ENCODE assay signal across 8 cellular contexts in genomic region chr2:176187306-176188217, GRCh38. TPM values are rescaled to one million over a fixed set of nuclear protein-coding genes. Genes with fewer than 3 reads are reported as not detected.
DNase-seq lines count a peak whose midpoint lies in the region; ATAC-seq, FAIRE-seq and TF ChIP-seq lines count a peak whose summit lies in the region.

No MANE protein-coding gene starts in this region.

- peaks cover 20% of the 10 kb centered on the region for H3K4me1 Mint-ChIP-seq in activated naive CD8-positive, alpha-beta T cell treated with anti-CD3 and anti-CD28 coated beads, Interleukin-2, amount 50 U/mL, for 24 hours

- DNase-seq in COLO668 (lab: John Stamatoyannopoulos, UW; ENCODE audit: unreplicated experiment), result peak; percentile 38
- no peak for DNase-seq in activated naive CD8-positive, alpha-beta T cell treated with anti-CD3 and anti-CD28 coated beads, Interleukin-2, amount 50 U/mL, for 24 hours
- peak; percentile 77 for DNase-seq in left kidney (ENCODE audit: low read depth, low spot score)
- no peak for DNase-seq in GM12892 (ENCODE audit: insufficient read length)

- no peaks in the 10 kb centered on the region for H3K36me3 Mint-ChIP-seq in activated naive CD8-positive, alpha-beta T cell treated with anti-CD3 and anti-CD28 coated beads, Interleukin-2, amount 50 U/mL, for 24 hours (ENCODE audit: low read depth)

- peaks cover 79% of the 10 kb centered on the region for H3K27me3 Mint-ChIP-seq in activated naive CD8-positive, alpha-beta T cell treated with anti-CD3 and anti-CD28 coated beads, Interleukin-2, amount 50 U/mL, for 24 hours

- no peak for TF ChIP-seq POLR2A in GM12892 (IDR thresholded peaks at IDR 0.05; ENCODE audit: low read depth, low read length)

- peak overlapping the region; percentile 38 for H3K4me3 ChIP-seq in thymus (ENCODE audit: low read length)

- FAIRE-seq in GM12892 (lab: Jason Lieb, UNC), result no peak

- H3K27ac Mint-ChIP-seq in activated naive CD8-positive, alpha-beta T cell treated with anti-CD3 and anti-CD28 coated beads, Interleukin-2, amount 50 U/mL, for 24 hours, result peak overlapping the region; percentile 6

- peaks cover 3% of the 10 kb centered on the region for H3K9me3 Mint-ChIP-seq in activated naive CD8-positive, alpha-beta T cell treated with anti-CD3 and anti-CD28 coated beads, Interleukin-2, amount 50 U/mL, for 24 hours

- H3K4me3 Mint-ChIP-seq in activated naive CD8-positive, alpha-beta T cell treated with anti-CD3 and anti-CD28 coated beads, Interleukin-2, amount 50 U/mL, for 24 hours, result peak overlapping the region; percentile 77

- 5% methylated on average over 19 of the region's 19 CpGs for WGBS in thymus

- H3K4me1 ChIP-seq in thymus (ENCODE audit: control insufficient read depth, insufficient read depth, low read length), result no peaks in the 10 kb centered on the region

- ATAC-seq in HG03432 (IDR thresholded peaks at IDR 0.05; ENCODE audit: unreplicated experiment), result peak; percentile 25
- ATAC-seq in activated naive CD8-positive, alpha-beta T cell treated with anti-CD3 and anti-CD28 coated beads, Interleukin-2, amount 50 U/mL, for 24 hours, result no peak
- no peak for ATAC-seq in GM19023 (IDR thresholded peaks at IDR 0.05; ENCODE audit: unreplicated experiment)
- ATAC-seq in GM18519 (IDR thresholded peaks at IDR 0.05; ENCODE audit: low FRiP score, unreplicated experiment), result no peak

- no peaks in the 10 kb centered on the region for H3K36me3 ChIP-seq in thymus (ENCODE audit: control insufficient read depth, insufficient read depth)

- no peak overlapping the region for H3K27ac ChIP-seq in thymus (ENCODE audit: low read depth)

- peaks cover 61% of the 10 kb centered on the region for H3K27me3 ChIP-seq in thymus (ENCODE audit: control insufficient read depth, insufficient read depth)

- H3K9me3 ChIP-seq in thymus (ENCODE audit: control insufficient read depth), result no peaks in the 10 kb centered on the region

RNA-seq across cellular contexts. Expression of gene HOXD1, which starts 0.9 kb away (rescaled TPM):
- polyA plus RNA-seq in thymus, result 0.52 TPM
- not detected for polyA plus RNA-seq in GM12892 (2012; ENCODE audit: missing spikeins)

RNA-seq across cellular contexts. Expression of gene HOXD3, which starts 30.5 kb away (rescaled TPM):
- polyA plus RNA-seq in thymus, result 0.82 TPM
- polyA plus RNA-seq in GM12892 (2012; ENCODE audit: missing spikeins), result not detected

RNA-seq across cellular contexts. Expression of gene HOXD4, which starts 36.2 kb away (rescaled TPM):
- polyA plus RNA-seq in thymus, result 1.0 TPM
- not detected for polyA plus RNA-seq in GM12892 (2012; ENCODE audit: missing spikeins)

RNA-seq across cellular contexts. Expression of gene HOXD8, which starts 58.1 kb away (rescaled TPM):
- 3.4 TPM for polyA plus RNA-seq in thymus
- polyA plus RNA-seq in GM12892 (2012; ENCODE audit: missing spikeins), result not detected

Comparison
In these comparisons a context has a peak if more than half of its experiments do, and no peak if none do; other contexts are left out.
1. DNase-seq: peak in COLO668 (single experiment) and left kidney (single experiment); none in activated naive CD8-positive, alpha-beta T cell treated with anti-CD3 and anti-CD28 coated beads, Interleukin-2, amount 50 U/mL, for 24 hours (single experiment) and GM12892 (single experiment).